1 cellular context compared by ENCODE assay signal in the genomic region with DNA sequence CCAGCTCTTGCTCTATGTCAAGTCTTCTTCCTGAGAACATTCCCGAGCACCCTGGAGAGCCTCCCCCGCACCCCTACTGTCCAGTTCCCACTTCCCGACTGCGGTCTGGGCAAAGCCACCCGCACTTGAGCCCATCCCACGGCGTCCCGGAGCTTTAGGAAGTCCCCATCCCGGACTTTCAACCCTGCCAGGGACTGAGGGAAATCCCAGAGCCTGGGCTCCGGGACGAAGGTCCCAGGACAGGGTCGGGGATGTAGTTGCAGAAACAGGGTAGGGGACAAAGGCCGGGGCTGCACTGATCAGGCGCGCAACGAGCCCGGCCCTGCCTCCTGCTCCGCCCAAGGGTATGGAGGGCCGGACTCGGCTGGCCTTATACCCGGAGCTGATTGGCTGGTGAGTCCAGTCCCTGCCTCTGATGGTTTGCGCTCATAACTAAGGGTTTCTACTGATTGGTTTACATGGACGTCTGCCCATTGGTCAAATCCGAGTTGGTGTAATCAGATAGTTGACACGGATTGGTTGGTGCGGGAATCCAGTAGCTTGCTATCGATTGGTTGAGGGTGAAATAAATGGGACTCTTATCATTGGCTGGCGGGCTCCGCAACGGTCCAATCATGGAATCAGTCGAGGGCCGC.
TF ChIP-seq lines count a peak whose summit lies in the region.

No MANE protein-coding gene starts in this region.

TF ChIP-seq in HepG2, 621 proteins besides CTCF, POLR2A, EP300 and RAD21 (continued from another document and continues in another):
- no peak for TF ChIP-seq ELK4 (CRISPR knock-in tag; IDR thresholded peaks at IDR 0.05; ENCODE audit: borderline replicate concordance)
- TF ChIP-seq CAMTA2 (CRISPR knock-in tag; IDR thresholded peaks at IDR 0.05; ENCODE audit: borderline replicate concordance): no peak
- TF ChIP-seq, protein P1, sequence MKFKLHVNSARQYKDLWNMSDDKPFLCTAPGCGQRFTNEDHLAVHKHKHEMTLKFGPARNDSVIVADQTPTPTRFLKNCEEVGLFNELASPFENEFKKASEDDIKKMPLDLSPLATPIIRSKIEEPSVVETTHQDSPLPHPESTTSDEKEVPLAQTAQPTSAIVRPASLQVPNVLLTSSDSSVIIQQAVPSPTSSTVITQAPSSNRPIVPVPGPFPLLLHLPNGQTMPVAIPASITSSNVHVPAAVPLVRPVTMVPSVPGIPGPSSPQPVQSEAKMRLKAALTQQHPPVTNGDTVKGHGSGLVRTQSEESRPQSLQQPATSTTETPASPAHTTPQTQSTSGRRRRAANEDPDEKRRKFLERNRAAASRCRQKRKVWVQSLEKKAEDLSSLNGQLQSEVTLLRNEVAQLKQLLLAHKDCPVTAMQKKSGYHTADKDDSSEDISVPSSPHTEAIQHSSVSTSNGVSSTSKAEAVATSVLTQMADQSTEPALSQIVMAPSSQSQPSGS (CRISPR knock-in tag; IDR thresholded peaks at IDR 0.05): peak; percentile 56; the same call in 1 of the 2 replicates
- TF ChIP-seq, protein P2, sequence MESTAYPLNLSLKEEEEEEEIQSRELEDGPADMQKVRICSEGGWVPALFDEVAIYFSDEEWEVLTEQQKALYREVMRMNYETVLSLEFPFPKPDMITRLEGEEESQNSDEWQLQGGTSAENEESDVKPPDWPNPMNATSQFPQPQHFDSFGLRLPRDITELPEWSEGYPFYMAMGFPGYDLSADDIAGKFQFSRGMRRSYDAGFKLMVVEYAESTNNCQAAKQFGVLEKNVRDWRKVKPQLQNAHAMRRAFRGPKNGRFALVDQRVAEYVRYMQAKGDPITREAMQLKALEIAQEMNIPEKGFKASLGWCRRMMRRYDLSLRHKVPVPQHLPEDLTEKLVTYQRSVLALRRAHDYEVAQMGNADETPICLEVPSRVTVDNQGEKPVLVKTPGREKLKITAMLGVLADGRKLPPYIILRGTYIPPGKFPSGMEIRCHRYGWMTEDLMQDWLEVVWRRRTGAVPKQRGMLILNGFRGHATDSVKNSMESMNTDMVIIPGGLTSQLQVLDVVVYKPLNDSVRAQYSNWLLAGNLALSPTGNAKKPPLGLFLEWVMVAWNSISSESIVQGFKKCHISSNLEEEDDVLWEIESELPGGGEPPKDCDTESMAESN (CRISPR knock-in tag; conservative IDR thresholded peaks at IDR 0.05): no peak
- TF ChIP-seq SMC3 (IDR thresholded peaks at IDR 0.05; ENCODE audit: low read length): no peak
- no peak for TF ChIP-seq ZNF33B (CRISPR knock-in tag; IDR thresholded peaks at IDR 0.05)
- TF ChIP-seq CREB1 (IDR thresholded peaks at IDR 0.05): peak; percentile 87
- TF ChIP-seq CREB1 (CRISPR knock-in tag; IDR thresholded peaks at IDR 0.05): peak; percentile 91
- TF ChIP-seq ZNF605 (CRISPR knock-in tag; IDR thresholded peaks at IDR 0.05): peak; percentile 95
- TF ChIP-seq ZNF552 (CRISPR knock-in tag; IDR thresholded peaks at IDR 0.05; ENCODE audit: borderline replicate concordance): no peak
- no peak for TF ChIP-seq ZFP41 (CRISPR knock-in tag; IDR thresholded peaks at IDR 0.05; ENCODE audit: borderline replicate concordance)
- TF ChIP-seq, protein P3, sequence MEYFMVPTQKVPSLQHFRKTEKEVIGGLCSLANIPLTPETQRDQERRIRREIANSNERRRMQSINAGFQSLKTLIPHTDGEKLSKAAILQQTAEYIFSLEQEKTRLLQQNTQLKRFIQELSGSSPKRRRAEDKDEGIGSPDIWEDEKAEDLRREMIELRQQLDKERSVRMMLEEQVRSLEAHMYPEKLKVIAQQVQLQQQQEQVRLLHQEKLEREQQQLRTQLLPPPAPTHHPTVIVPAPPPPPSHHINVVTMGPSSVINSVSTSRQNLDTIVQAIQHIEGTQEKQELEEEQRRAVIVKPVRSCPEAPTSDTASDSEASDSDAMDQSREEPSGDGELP (IDR thresholded peaks at IDR 0.05; ENCODE audit: borderline replicate concordance, low read depth): no peak
- no peak for TF ChIP-seq ZNF44 (CRISPR knock-in tag; IDR thresholded peaks at IDR 0.05)
- no peak for TF ChIP-seq ETV6 (CRISPR knock-in tag; conservative IDR thresholded peaks at IDR 0.05)
- TF ChIP-seq ZNF768 (CRISPR knock-in tag; IDR thresholded peaks at IDR 0.05): peak; percentile 34; the same call in 1 of the 2 replicates
- TF ChIP-seq, protein P4, sequence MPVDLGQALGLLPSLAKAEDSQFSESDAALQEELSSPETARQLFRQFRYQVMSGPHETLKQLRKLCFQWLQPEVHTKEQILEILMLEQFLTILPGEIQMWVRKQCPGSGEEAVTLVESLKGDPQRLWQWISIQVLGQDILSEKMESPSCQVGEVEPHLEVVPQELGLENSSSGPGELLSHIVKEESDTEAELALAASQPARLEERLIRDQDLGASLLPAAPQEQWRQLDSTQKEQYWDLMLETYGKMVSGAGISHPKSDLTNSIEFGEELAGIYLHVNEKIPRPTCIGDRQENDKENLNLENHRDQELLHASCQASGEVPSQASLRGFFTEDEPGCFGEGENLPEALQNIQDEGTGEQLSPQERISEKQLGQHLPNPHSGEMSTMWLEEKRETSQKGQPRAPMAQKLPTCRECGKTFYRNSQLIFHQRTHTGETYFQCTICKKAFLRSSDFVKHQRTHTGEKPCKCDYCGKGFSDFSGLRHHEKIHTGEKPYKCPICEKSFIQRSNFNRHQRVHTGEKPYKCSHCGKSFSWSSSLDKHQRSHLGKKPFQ (CRISPR knock-in tag; IDR thresholded peaks at IDR 0.05; ENCODE audit: insufficient replicate concordance): peak; percentile 71
- TF ChIP-seq ARID2 (CRISPR knock-in tag; IDR thresholded peaks at IDR 0.05; ENCODE audit: borderline replicate concordance): no peak
- TF ChIP-seq ZNF383 (CRISPR knock-in tag; IDR thresholded peaks at IDR 0.05; ENCODE audit: borderline replicate concordance): no peak
- TF ChIP-seq ZSCAN29 (CRISPR knock-in tag; conservative IDR thresholded peaks at IDR 0.05): no peak; the same call in 1 of the 2 replicates
- TF ChIP-seq SNAPC2 (CRISPR knock-in tag; IDR thresholded peaks at IDR 0.05): 0 out of 2 replicates have a peak, but pooled peaks have one; percentile 40
- TF ChIP-seq GTF2F1 (IDR thresholded peaks at IDR 0.05; ENCODE audit: low read length): no peak
- TF ChIP-seq ZNF205 (CRISPR knock-in tag; IDR thresholded peaks at IDR 0.05): peak; percentile 46; the same call in 1 of the 2 replicates
- TF ChIP-seq, protein P5, sequence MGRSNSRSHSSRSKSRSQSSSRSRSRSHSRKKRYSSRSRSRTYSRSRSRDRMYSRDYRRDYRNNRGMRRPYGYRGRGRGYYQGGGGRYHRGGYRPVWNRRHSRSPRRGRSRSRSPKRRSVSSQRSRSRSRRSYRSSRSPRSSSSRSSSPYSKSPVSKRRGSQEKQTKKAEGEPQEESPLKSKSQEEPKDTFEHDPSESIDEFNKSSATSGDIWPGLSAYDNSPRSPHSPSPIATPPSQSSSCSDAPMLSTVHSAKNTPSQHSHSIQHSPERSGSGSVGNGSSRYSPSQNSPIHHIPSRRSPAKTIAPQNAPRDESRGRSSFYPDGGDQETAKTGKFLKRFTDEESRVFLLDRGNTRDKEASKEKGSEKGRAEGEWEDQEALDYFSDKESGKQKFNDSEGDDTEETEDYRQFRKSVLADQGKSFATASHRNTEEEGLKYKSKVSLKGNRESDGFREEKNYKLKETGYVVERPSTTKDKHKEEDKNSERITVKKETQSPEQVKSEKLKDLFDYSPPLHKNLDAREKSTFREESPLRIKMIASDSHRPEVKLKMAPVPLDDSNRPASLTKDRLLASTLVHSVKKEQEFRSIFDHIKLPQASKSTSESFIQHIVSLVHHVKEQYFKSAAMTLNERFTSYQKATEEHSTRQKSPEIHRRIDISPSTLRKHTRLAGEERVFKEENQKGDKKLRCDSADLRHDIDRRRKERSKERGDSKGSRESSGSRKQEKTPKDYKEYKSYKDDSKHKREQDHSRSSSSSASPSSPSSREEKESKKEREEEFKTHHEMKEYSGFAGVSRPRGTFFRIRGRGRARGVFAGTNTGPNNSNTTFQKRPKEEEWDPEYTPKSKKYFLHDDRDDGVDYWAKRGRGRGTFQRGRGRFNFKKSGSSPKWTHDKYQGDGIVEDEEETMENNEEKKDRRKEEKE (IDR thresholded peaks at IDR 0.05): no peak
- no peak for TF ChIP-seq ZNF326 (CRISPR knock-in tag; IDR thresholded peaks at IDR 0.05; ENCODE audit: borderline replicate concordance)
- TF ChIP-seq, protein P6, sequence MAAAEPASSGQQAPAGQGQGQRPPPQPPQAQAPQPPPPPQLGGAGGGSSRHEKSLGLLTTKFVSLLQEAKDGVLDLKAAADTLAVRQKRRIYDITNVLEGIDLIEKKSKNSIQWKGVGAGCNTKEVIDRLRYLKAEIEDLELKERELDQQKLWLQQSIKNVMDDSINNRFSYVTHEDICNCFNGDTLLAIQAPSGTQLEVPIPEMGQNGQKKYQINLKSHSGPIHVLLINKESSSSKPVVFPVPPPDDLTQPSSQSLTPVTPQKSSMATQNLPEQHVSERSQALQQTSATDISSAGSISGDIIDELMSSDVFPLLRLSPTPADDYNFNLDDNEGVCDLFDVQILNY (CRISPR knock-in tag; conservative IDR thresholded peaks at IDR 0.05): no peak
- TF ChIP-seq TP53 (CRISPR knock-in tag; conservative IDR thresholded peaks at IDR 0.05): no peak
- TF ChIP-seq TSC22D2 (CRISPR knock-in tag; IDR thresholded peaks at IDR 0.05; ENCODE audit: borderline replicate concordance): 0 out of 2 replicates have a peak, but pooled peaks have one; percentile 53
- TF ChIP-seq ZNF687 (CRISPR knock-in tag; IDR thresholded peaks at IDR 0.05): peak; percentile 69; the same call in 1 of the 2 replicates
- TF ChIP-seq, protein P7, sequence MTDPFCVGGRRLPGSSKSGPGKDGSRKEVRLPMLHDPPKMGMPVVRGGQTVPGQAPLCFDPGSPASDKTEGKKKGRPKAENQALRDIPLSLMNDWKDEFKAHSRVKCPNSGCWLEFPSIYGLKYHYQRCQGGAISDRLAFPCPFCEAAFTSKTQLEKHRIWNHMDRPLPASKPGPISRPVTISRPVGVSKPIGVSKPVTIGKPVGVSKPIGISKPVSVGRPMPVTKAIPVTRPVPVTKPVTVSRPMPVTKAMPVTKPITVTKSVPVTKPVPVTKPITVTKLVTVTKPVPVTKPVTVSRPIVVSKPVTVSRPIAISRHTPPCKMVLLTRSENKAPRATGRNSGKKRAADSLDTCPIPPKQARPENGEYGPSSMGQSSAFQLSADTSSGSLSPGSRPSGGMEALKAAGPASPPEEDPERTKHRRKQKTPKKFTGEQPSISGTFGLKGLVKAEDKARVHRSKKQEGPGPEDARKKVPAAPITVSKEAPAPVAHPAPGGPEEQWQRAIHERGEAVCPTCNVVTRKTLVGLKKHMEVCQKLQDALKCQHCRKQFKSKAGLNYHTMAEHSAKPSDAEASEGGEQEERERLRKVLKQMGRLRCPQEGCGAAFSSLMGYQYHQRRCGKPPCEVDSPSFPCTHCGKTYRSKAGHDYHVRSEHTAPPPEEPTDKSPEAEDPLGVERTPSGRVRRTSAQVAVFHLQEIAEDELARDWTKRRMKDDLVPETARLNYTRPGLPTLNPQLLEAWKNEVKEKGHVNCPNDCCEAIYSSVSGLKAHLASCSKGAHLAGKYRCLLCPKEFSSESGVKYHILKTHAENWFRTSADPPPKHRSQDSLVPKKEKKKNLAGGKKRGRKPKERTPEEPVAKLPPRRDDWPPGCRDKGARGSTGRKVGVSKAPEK (CRISPR knock-in tag; IDR thresholded peaks at IDR 0.05; ENCODE audit: borderline replicate concordance): no peak
- no peak for TF ChIP-seq MTA3 (CRISPR knock-in tag; IDR thresholded peaks at IDR 0.05)
